Comparison of ENCODE assay signal across 21 cellular contexts in the genomic region with DNA sequence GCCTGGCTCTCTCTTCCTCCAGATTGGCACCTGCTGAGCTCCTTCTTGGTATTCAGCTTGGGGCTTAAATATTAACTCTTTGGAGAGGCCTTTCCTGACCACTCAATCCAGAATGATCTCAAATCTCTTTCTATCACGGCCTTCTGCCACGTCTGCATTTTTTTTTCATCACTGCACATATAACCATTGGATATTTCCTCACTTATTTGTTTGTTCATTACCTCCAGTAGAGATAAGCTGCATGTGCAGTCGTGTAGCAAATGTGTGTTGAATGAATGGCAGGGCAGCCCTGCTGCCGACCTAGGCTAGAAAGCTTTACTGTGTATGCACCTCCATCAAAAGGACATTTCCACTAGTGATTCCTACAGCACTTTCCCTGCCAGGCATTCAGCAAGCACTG. TPM values are rescaled to one million over a fixed set of nuclear protein-coding genes. Genes with fewer than 3 reads are reported as not detected.
DNase-seq lines count a peak whose midpoint lies in the region; ATAC-seq, FAIRE-seq and TF ChIP-seq lines count a peak whose summit lies in the region.
"Had no signal": no experiment of that assay in that cellular context is flagged by ENCODE, and none has a peak within 500 bp of the region (broad histone marks: within the 10 kb centered on the region; RNA-seq: fewer than 3 reads in every experiment).

No MANE protein-coding gene starts in this region.

- no peaks in the 10 kb centered on the region for H3K36me3 Mint-ChIP-seq in Caco-2 (ENCODE audit: insufficient read depth, unreplicated experiment)
- H3K36me3 Mint-ChIP-seq in naive thymus-derived CD4-positive, alpha-beta T cell = peaks cover 0 to 4% (median 0%) of the 10 kb centered on the region in 5 donors
- H3K36me3 Mint-ChIP-seq: CD8-positive, alpha-beta memory T cell had no signal

- BruUV-seq in Caco-2 (replicated peaks; lab: Mats Ljungman, UMichigan) (no TSS peak), K562 (replicated peaks; lab: Mats Ljungman, UMichigan) (no TSS peak)

- H3K27ac ChIP-seq in K562 (ENCODE audit: extremely low read depth, low read depth, low read length) (no peak overlapping the region), left lung (no peak overlapping the region), aorta (ENCODE audit: low read depth in 1 of 2, low read length in 2 of 2) (no peak overlapping the region)
- H3K27ac ChIP-seq in naive thymus-derived CD4-positive, alpha-beta T cell (ENCODE audit: low read depth, low read length) = no peak overlapping the region
- H3K27ac ChIP-seq: A549, HL-60 had no signal

- H3K36me3 ChIP-seq in Caco-2 (ENCODE audit: control insufficient read depth, insufficient read depth, low read length) = no peaks in the 10 kb centered on the region
- H3K36me3 ChIP-seq in K562 (ENCODE audit: control insufficient read depth, insufficient read depth, low read length) = no peaks in the 10 kb centered on the region
- no peaks in the 10 kb centered on the region for H3K36me3 ChIP-seq in left lung
- no peaks in the 10 kb centered on the region for H3K36me3 ChIP-seq in naive thymus-derived CD4-positive, alpha-beta T cell (ENCODE audit: control insufficient read depth in 2 of 3, insufficient read depth in 3 of 3, low read length in 3 of 3)
- H3K36me3 ChIP-seq in aorta (ENCODE audit: control insufficient read depth in 1 of 2, insufficient read depth in 2 of 2, low read length in 1 of 2) = no peaks in the 10 kb centered on the region

- in situ Hi-C loops in K562 (cut with MboI) = no loop called here
- in situ Hi-C loops in G401 (cut with HindIII; ENCODE audit: low sequenced_read_pairs) = no loop called here

- no peak overlapping the region for H3K4me3 Mint-ChIP-seq in Caco-2 (ENCODE audit: unreplicated experiment)
- H3K4me3 Mint-ChIP-seq in naive thymus-derived CD4-positive, alpha-beta T cell = no peak overlapping the region
- H3K4me3 Mint-ChIP-seq: CD14-positive monocyte; CD8-positive, alpha-beta memory T cell; HFFc6 had no signal

- no peaks in the 10 kb centered on the region for H4K20me1 ChIP-seq in K562 (replicated peaks; ENCODE audit: control insufficient read depth, insufficient read depth, low read length)

- H2AFZ ChIP-seq in K562 (ENCODE audit: low read depth, low read length) = no peak overlapping the region

- no peak for TF ChIP-seq POLR2A in K562 (conservative IDR thresholded peaks at IDR 0.05)

- peaks cover 8% of the 10 kb centered on the region for H3K9me3 Mint-ChIP-seq in Caco-2 (ENCODE audit: unreplicated experiment)
- no peaks in the 10 kb centered on the region for H3K9me3 Mint-ChIP-seq in naive thymus-derived CD4-positive, alpha-beta T cell
- H3K9me3 Mint-ChIP-seq: HFFc6 had no signal

- intact Hi-C loops in Caco-2 (cut with micrococcal nuclease; ENCODE audit: unreplicated experiment) (loop anchor here (1.0 kb wide), 1 partner anchor 21 kb away; no protein-coding TSS in a partner anchor), K562 (cut with micrococcal nuclease) (no loop called here), left lung (cut with DNase I) (no loop called here), aorta (cut with DNase I) (no loop called here)
- intact Hi-C loops in naive thymus-derived CD4-positive, alpha-beta T cell (cut with micrococcal nuclease) = no loop called here

- H3K27ac Mint-ChIP-seq in Caco-2 (ENCODE audit: unreplicated experiment) = peak overlapping the region; percentile 31
- peak overlapping the region in 1 of 9 donors; percentile 61 for H3K27ac Mint-ChIP-seq in naive thymus-derived CD4-positive, alpha-beta T cell
- H3K27ac Mint-ChIP-seq: CD8-positive, alpha-beta memory T cell; HFFc6 had no signal

- WGBS in K562 (ENCODE audit: insufficient coverage, low coverage, missing lambda C conversion rate) = 2% methylated on average over 4 of the region's 4 CpGs
- 89 to 90% methylated on average over 4 of the region's 4 CpGs for WGBS in aorta, 2 donors

- H3K27me3 ChIP-seq in Caco-2 (replicated peaks; ENCODE audit: control insufficient read depth, insufficient read depth, low read length) (no peaks in the 10 kb centered on the region), K562 (ENCODE audit: control insufficient read depth in 2 of 2, insufficient read depth in 2 of 2, low read length in 2 of 2) (peaks cover 4 to 6% of the 10 kb centered on the region in 2 experiments; a peak in 4 of 5 replicates), left lung (no peaks in the 10 kb centered on the region), aorta (ENCODE audit: control insufficient read depth in 1 of 2, insufficient read depth in 2 of 2, low read length in 1 of 2) (no peaks in the 10 kb centered on the region)
- no peaks in the 10 kb centered on the region for H3K27me3 ChIP-seq in naive thymus-derived CD4-positive, alpha-beta T cell (ENCODE audit: control insufficient read depth in 2 of 2, insufficient read depth in 2 of 2, low read length in 2 of 2)

- H3K4me2 ChIP-seq in K562 (ENCODE audit: insufficient read depth, low read length) = no peak overlapping the region
- H3K4me2 ChIP-seq: A549 had no signal

- POLR2A ChIA-PET in Caco-2 (lab: Charles Lee) (interaction anchor here (0.8 kb wide), 1 partner anchor 52 kb away, joined by 4 read pairs; a partner anchor contains a TSS), K562 (lab: Yijun Ruan, JAX) (no interaction called here)
- POLR2A ChIA-PET in naive thymus-derived CD4-positive, alpha-beta T cell (lab: Charles Lee) = interaction anchor here (0.7 to 2.1 kb wide), 4 partner anchors 10 to 19 kb away, joined by 3 to 6 read pairs (median 4); no protein-coding TSS in a partner anchor

- DNase-seq in Caco-2 = no peak
- no peak for DNase-seq in K562 (ENCODE audit: extremely low read depth in 1 of 4, low spot score in 3 of 4)
- no peak for DNase-seq in left lung
- DNase-seq in renal cortical epithelial cell (ENCODE audit: low read depth) = peak; percentile 29
- DNase-seq in naive thymus-derived CD4-positive, alpha-beta T cell = no peak
- DNase-seq in aorta = no peak
- no peak for DNase-seq in G401 (ENCODE audit: low spot score)
- DNase-seq: Calu3; CD8-positive, alpha-beta memory T cell; DMS 273 treated with DMSO at 0.1 percent for 48 hours; DND-41; GF-D8; HCEC 1CT; HFFc6; IMR-90; KG1 had no signal

- ATAC-seq in K562 (no peak), left lung (peak; percentile 78), aorta (ENCODE audit: low FRiP score) (no peak), HG02571 (IDR thresholded peaks at IDR 0.05; ENCODE audit: unreplicated experiment) (no peak)
- no peak for ATAC-seq in naive thymus-derived CD4-positive, alpha-beta T cell
- ATAC-seq: A549 had no signal

- no peak for TF ChIP-seq EP300 in K562 (IDR thresholded peaks at IDR 0.05; ENCODE audit: low read length)

- H3K4me3 ChIP-seq in Caco-2 (ENCODE audit: low read depth, low read length) (no peak overlapping the region), K562 (no peak overlapping the region), left lung (no peak overlapping the region), aorta (ENCODE audit: low read length in 2 of 2) (no peak overlapping the region)
- no peak overlapping the region for H3K4me3 ChIP-seq in naive thymus-derived CD4-positive, alpha-beta T cell (ENCODE audit: low read length)
- H3K4me3 ChIP-seq: A549 had no signal

- FAIRE-seq in K562 (lab: Jason Lieb, UNC) = no peak
- FAIRE-seq: A549, GM19239 had no signal

- no peaks in the 10 kb centered on the region for H3K9me1 ChIP-seq in K562 (ENCODE audit: control insufficient read depth, insufficient read depth, low read length)

- no peaks in the 10 kb centered on the region for H3K79me2 ChIP-seq in K562 (ENCODE audit: control insufficient read depth, insufficient read depth, low read length)

- peaks cover 16% of the 10 kb centered on the region for H3K4me1 ChIP-seq in Caco-2
- no peaks in the 10 kb centered on the region for H3K4me1 ChIP-seq in K562 (replicated peaks in 1 of 2; ENCODE audit: control insufficient read depth in 2 of 2, insufficient read depth in 2 of 2, low read length in 2 of 2)
- peaks cover 0 to 6% of the 10 kb centered on the region in 2 donors for H3K4me1 ChIP-seq in left lung
- no peaks in the 10 kb centered on the region for H3K4me1 ChIP-seq in naive thymus-derived CD4-positive, alpha-beta T cell (ENCODE audit: control insufficient read depth in 2 of 2, insufficient read depth in 2 of 2, low read length in 2 of 2)
- H3K4me1 ChIP-seq in aorta (ENCODE audit: control insufficient read depth in 1 of 2, insufficient read depth in 2 of 2, low read length in 2 of 2) = no peaks in the 10 kb centered on the region
- H3K4me1 ChIP-seq: A549 had no signal

- no peak for TF ChIP-seq RAD21 in K562 (CRISPR knock-in tag; conservative IDR thresholded peaks at IDR 0.05 in 1 of 2, IDR thresholded peaks at IDR 0.05 in 1 of 2)

- peaks cover 48% of the 10 kb centered on the region for H3K4me1 Mint-ChIP-seq in Caco-2 (ENCODE audit: low read depth, unreplicated experiment)
- peaks cover 0 to 13% (median 8%) of the 10 kb centered on the region in 7 donors for H3K4me1 Mint-ChIP-seq in naive thymus-derived CD4-positive, alpha-beta T cell

- no peak overlapping the region for H3K9ac ChIP-seq in K562 (ENCODE audit: insufficient read depth in 1 of 2, low read depth in 2 of 2, low read length in 2 of 2)

- H3K9me3 ChIP-seq in Caco-2 (no peaks in the 10 kb centered on the region), K562 (replicated peaks; ENCODE audit: control insufficient read depth, insufficient read depth, low read depth, low read length) (no peaks in the 10 kb centered on the region), left lung (no peaks in the 10 kb centered on the region), aorta (ENCODE audit: control insufficient read depth, low read length) (no peaks in the 10 kb centered on the region)
- H3K9me3 ChIP-seq in naive thymus-derived CD4-positive, alpha-beta T cell (ENCODE audit: control insufficient read depth in 2 of 3, low read length in 3 of 3) = no peaks in the 10 kb centered on the region
- H3K9me3 ChIP-seq: A549 had no signal

- TF ChIP-seq CTCF in Caco-2 (IDR thresholded peaks at IDR 0.05; ENCODE audit: insufficient read depth in 1 of 2, low read depth in 1 of 2, low read length in 1 of 2, severe bottlenecking in 1 of 2, unreplicated experiment in 1 of 2) (no peak), K562 (IDR thresholded peaks at IDR 0.05 in 2 of 3, conservative IDR thresholded peaks at IDR 0.05 in 1 of 3; ENCODE audit: insufficient read depth in 2 of 3, low read depth in 1 of 3, low read length in 3 of 3) (no peak), left lung (IDR thresholded peaks at IDR 0.05) (no peak)

- no peaks in the 10 kb centered on the region for H3K27me3 Mint-ChIP-seq in Caco-2 (ENCODE audit: insufficient read depth, unreplicated experiment)
- H3K27me3 Mint-ChIP-seq in naive thymus-derived CD4-positive, alpha-beta T cell = peaks cover 0 to 6% (median 0%) of the 10 kb centered on the region in 5 donors
- H3K27me3 Mint-ChIP-seq: CD8-positive, alpha-beta memory T cell had no signal

- CTCF ChIA-PET in Caco-2 (lab: Charles Lee) = interaction anchor here (0.6 to 1.5 kb wide), 4 partner anchors 50 to 1838 kb away, joined by 3 to 9 read pairs (median 4); a partner anchor contains a TSS
- CTCF ChIA-PET in K562 (lab: Yijun Ruan, JAX; ENCODE audit: low intra/inter-chr PET ratio) = no interaction called here
- CTCF ChIA-PET in naive thymus-derived CD4-positive, alpha-beta T cell (lab: Charles Lee) = interaction anchor here (1.3 to 1.5 kb wide), 2 partner anchors 10 to 113 kb away, joined by 3 to 4 read pairs; no protein-coding TSS in a partner anchor

RNA-seq across cellular contexts. Expression of a gene that starts 51.7 kb away (rescaled TPM):
- 72.0 and 79.4 TPM in 2 replicates for total RNA-seq in Caco-2 (2022)
- total RNA-seq in K562 (2011; cell fraction: chromatin; rRNA removed; ENCODE audit: low replicate concordance) = 0.56 and 0.67 TPM in 2 replicates
- total RNA-seq in K562 (2011; cell fraction: nucleolus; rRNA removed) = 0.13 and 0.83 TPM in 2 replicates
- total RNA-seq in K562 (2011; cell fraction: nucleoplasm; rRNA removed) = 0.69 and 1.0 TPM in 2 replicates
- 0.20 and 0.23 TPM in 2 replicates for total RNA-seq in K562 (2014; rRNA removed)
- total RNA-seq in K562 (2014; rRNA removed; fragmentation: Illumina TruSeq; extraction: Trizol) = 0.25 and 0.35 TPM in 2 replicates
- 0.15 and 0.22 TPM in 2 replicates for total RNA-seq in K562 (2015; rRNA removed; fragmentation: Illumina TruSeq; extraction: Trizol)
- 0.27 and 0.38 TPM in 2 replicates for total RNA-seq in K562 (2021)
- polyA plus RNA-seq in K562 (2011; rRNA removed) = 0.28 and 0.50 TPM in 2 replicates
- 0.06 and 0.25 TPM in 2 replicates for polyA plus RNA-seq in K562 (2011; cell fraction: cytosol; rRNA removed)
- 0.28 and 0.50 TPM in 2 replicates for polyA plus RNA-seq in K562 (2011; cell fraction: nucleus; rRNA removed)
- polyA plus RNA-seq in K562 (2012) = 0.17 and 0.39 TPM in 2 replicates
- 0.12 and 0.22 TPM in 2 replicates for polyA plus RNA-seq in K562 (2014; fragmentation: Illumina TruSeq; extraction: Trizol)
- under 1 TPM; 0.03 TPM for polyA plus RNA-seq in K562 (2014; fragmentation: Nextera tagmentation; extraction: Ambion mirVana)
- polyA plus RNA-seq in K562 (2014; rRNA removed) = 0.28 and 0.39 TPM in 2 replicates
- 1.2 and 1.3 TPM in 2 replicates for polyA minus RNA-seq in K562 (2011; rRNA and poly(A)+ RNA removed)
- 0.29 TPM in 1 of 2 replicates, not detected in the other for polyA minus RNA-seq in K562 (2011; cell fraction: cytosol; rRNA and poly(A)+ RNA removed)
- 0.22 and 0.27 TPM in 2 replicates for polyA minus RNA-seq in K562 (2011; cell fraction: nucleus; rRNA and poly(A)+ RNA removed)
- total RNA-seq in left lung = 10 to 100 TPM; 28.3 to 38.3 TPM
- total RNA-seq in renal cortical epithelial cell = 1.6 and 2.1 TPM in 2 replicates
- total RNA-seq in naive thymus-derived CD4-positive, alpha-beta T cell = 10 to 100 TPM in 4 of 5 experiments, 1 to 10 TPM in 1; 9.7 to 44.7 (median 36.1) TPM
- polyA plus RNA-seq in naive thymus-derived CD4-positive, alpha-beta T cell = 10 to 100 TPM; 43.3 to 46.8 TPM
- total RNA-seq in aorta = 10 to 100 TPM; 38.0 to 95.3 TPM
- polyA plus RNA-seq in aorta = 10 to 100 TPM; 11.0 to 16.9 TPM
- total RNA-seq in G401 (2014; rRNA removed; shearing (Covaris generic)) = 0.31 TPM in 1 of 2 replicates, not detected in the other
